Comparison of ENCODE assay signal across 8 cellular contexts in genomic region chr1:196372896-196373536, GRCh38.
DNase-seq lines count a peak whose midpoint lies in the region; ATAC-seq and TF ChIP-seq lines count a peak whose summit lies in the region.

No MANE protein-coding gene starts in this region.

- in situ Hi-C loops in T47D (cut with HindIII; ENCODE audit: low pct_unique_long_range_greater_than_20kb, low sequenced_read_pairs) = no loop called here

- H3K4me3 ChIP-seq in HCT116 (replicated peaks in 1 of 2; ENCODE audit: low read depth in 1 of 2, low read length in 2 of 2) (no peak overlapping the region), MM.1S (ENCODE audit: low read length) (no peak overlapping the region)

- H2AFZ ChIP-seq in HCT116 (ENCODE audit: low read depth, low read length, poor library complexity, severe bottlenecking) (peak overlapping the region; percentile 96), MM.1S (ENCODE audit: low read length) (no peak overlapping the region)

- H3K9ac ChIP-seq in HCT116 (ENCODE audit: low read length) (no peak overlapping the region), MM.1S (ENCODE audit: low read length) (no peak overlapping the region)

- no peaks in the 10 kb centered on the region for H3K79me2 ChIP-seq in HCT116 (ENCODE audit: insufficient read depth, low read length)
- H3K79me2 ChIP-seq in MM.1S (ENCODE audit: low read length) = no peaks in the 10 kb centered on the region

- H3K27me3 ChIP-seq in HCT116 (ENCODE audit: insufficient read depth, low read length) (no peaks in the 10 kb centered on the region), MM.1S (replicated peaks; ENCODE audit: insufficient read depth, low read length) (no peaks in the 10 kb centered on the region)

- intact Hi-C loops in HCT116 (cut with micrococcal nuclease) = no loop called here

- no peaks in the 10 kb centered on the region for H3K9me3 Mint-ChIP-seq in neural crest cell
- H3K9me3 Mint-ChIP-seq in activated naive CD4-positive, alpha-beta T cell treated with anti-CD3 and anti-CD28 coated beads, Interleukin-2, amount 50 U/mL, for 72 hours = no peaks in the 10 kb centered on the region

- no peak overlapping the region for H3K4me3 Mint-ChIP-seq in neural crest cell

- peak; percentile 27; the same call in 1 of the 2 replicates for TF ChIP-seq RAD21 in HCT116 (IDR thresholded peaks at IDR 0.05; ENCODE audit: low read depth)

- H3K9me2 ChIP-seq in HCT116 (ENCODE audit: insufficient read depth) (no peaks in the 10 kb centered on the region), MM.1S (replicated peaks; ENCODE audit: insufficient read depth, low read length) (no peaks in the 10 kb centered on the region)

- no peaks in the 10 kb centered on the region for H3K36me3 Mint-ChIP-seq in neural crest cell (ENCODE audit: low read depth)
- H3K36me3 Mint-ChIP-seq in activated naive CD4-positive, alpha-beta T cell treated with anti-CD3 and anti-CD28 coated beads, Interleukin-2, amount 50 U/mL, for 72 hours = no peaks in the 10 kb centered on the region

- ATAC-seq in HCT116 = peak; percentile 63; the same call in 1 of the 2 replicates
- no peak for ATAC-seq in activated naive CD4-positive, alpha-beta T cell treated with anti-CD3 and anti-CD28 coated beads, Interleukin-2, amount 50 U/mL, for 72 hours

- RAD21 ChIA-PET in HCT116 (lab: Charles Lee; ENCODE audit: low non-redundant PET in 1 of 2, low total read pairs in 2 of 2, uncharacterized antibody in 2 of 2, unreplicated experiment in 2 of 2) = no interaction called here

- no peak for TF ChIP-seq POLR2A in HCT116 (IDR thresholded peaks at IDR 0.05; ENCODE audit: borderline replicate concordance, extremely low read depth, insufficient read depth, insufficient read length)

- H3K27ac ChIP-seq in HCT116 (ENCODE audit: low read depth, low read length) = no peak overlapping the region
- no peak overlapping the region for H3K27ac ChIP-seq in MM.1S (ENCODE audit: low read length)

- H3K36me3 ChIP-seq in HCT116 (ENCODE audit: control insufficient read depth in 1 of 2, insufficient read depth in 2 of 2, low read length in 2 of 2) (no peaks in the 10 kb centered on the region), MM.1S (replicated peaks; ENCODE audit: insufficient read depth, low read length) (no peaks in the 10 kb centered on the region)

- no peaks in the 10 kb centered on the region for H3F3A ChIP-seq in MM.1S (ENCODE audit: insufficient read depth, low read length)

- H4K20me1 ChIP-seq in HCT116 (ENCODE audit: insufficient read depth) (no peaks in the 10 kb centered on the region), MM.1S (ENCODE audit: insufficient read depth, low read length) (no peaks in the 10 kb centered on the region)

- H3K4me1 ChIP-seq in HCT116 (ENCODE audit: control insufficient read depth in 1 of 2, insufficient read depth in 2 of 2, low read length in 2 of 2) = no peaks in the 10 kb centered on the region
- H3K4me1 ChIP-seq in MM.1S (ENCODE audit: low read length) = no peaks in the 10 kb centered on the region

- CTCF ChIA-PET in HCT116 (lab: Charles Lee) = interaction anchor here (0.6 to 2.6 kb wide), 8 partner anchors 8 to 140 kb away, joined by 3 to 11 read pairs (median 4); no protein-coding TSS in a partner anchor

- H3K4me2 ChIP-seq in HCT116 (ENCODE audit: low read length) = no peak overlapping the region
- H3K4me2 ChIP-seq in MM.1S (ENCODE audit: low read depth, low read length) = no peak overlapping the region

- H3K9me3 ChIP-seq in HCT116 (ENCODE audit: control insufficient read depth in 1 of 2, insufficient read depth in 1 of 2, low read depth in 1 of 2, low read length in 2 of 2) (no peaks in the 10 kb centered on the region), MM.1S (replicated peaks; ENCODE audit: insufficient read depth, low read length) (no peaks in the 10 kb centered on the region)

- TF ChIP-seq CTCF in HCT116 (IDR thresholded peaks at IDR 0.05 in 2 of 3, conservative IDR thresholded peaks at IDR 0.05 in 1 of 3; ENCODE audit: borderline replicate concordance in 1 of 3, insufficient read depth in 1 of 3, low read depth in 2 of 3, low read length in 2 of 3) (peak in 2 of 3 experiments; percentile 26 to 40; a peak in 4 of 6 replicates), MM.1S (IDR thresholded peaks at IDR 0.05; ENCODE audit: low read length) (peak; percentile 61), neural crest cell (conservative IDR thresholded peaks at IDR 0.05) (peak; percentile 74)

- H3K27ac Mint-ChIP-seq in neural crest cell (ENCODE audit: unreplicated experiment) = no peak overlapping the region
- H3K27ac Mint-ChIP-seq in activated naive CD4-positive, alpha-beta T cell treated with anti-CD3 and anti-CD28 coated beads, Interleukin-2, amount 50 U/mL, for 72 hours = no peak overlapping the region

- BruUV-seq in HCT116 (replicated peaks; lab: Mats Ljungman, UMichigan) = no TSS peak

- DNase-seq in NOMO-1 (lab: John Stamatoyannopoulos, UW; ENCODE audit: unreplicated experiment in 2 of 2) = peak; percentile 15 to 28
- DNase-seq in NOMO-1 treated with dmso at 0.1 percent for 144 hours (lab: John Stamatoyannopoulos, UW; ENCODE audit: unreplicated experiment) = no peak
- peak; percentile 34 for DNase-seq in HCT116 (ENCODE audit: low read depth, low spot score)
- DNase-seq in MM.1S = peak; percentile 57
- peak; percentile 35 to 64 for DNase-seq in T47D (ENCODE audit: low read depth in 1 of 2, low spot score in 1 of 2)
- DNase-seq in neural crest cell (ENCODE audit: low read depth, low spot score) = no peak
- no peak for DNase-seq in NCI-H187 (lab: John Stamatoyannopoulos, UW)
- no peak for DNase-seq in activated naive CD4-positive, alpha-beta T cell treated with anti-CD3 and anti-CD28 coated beads, Interleukin-2, amount 50 U/mL, for 72 hours (ENCODE audit: low spot score in 2 of 2)

- no peaks in the 10 kb centered on the region for H3K27me3 Mint-ChIP-seq in neural crest cell (ENCODE audit: low read depth)

- POLR2A ChIA-PET in HCT116 (lab: Charles Lee) = no interaction called here

- no peaks in the 10 kb centered on the region for H3K4me1 Mint-ChIP-seq in neural crest cell

TF ChIP-seq in HCT116, 20 proteins besides CTCF, POLR2A, EP300 and RAD21 (continues in another document):
- TF ChIP-seq ZFX (IDR thresholded peaks at IDR 0.05) = no peak
- TF ChIP-seq, protein P1, sequence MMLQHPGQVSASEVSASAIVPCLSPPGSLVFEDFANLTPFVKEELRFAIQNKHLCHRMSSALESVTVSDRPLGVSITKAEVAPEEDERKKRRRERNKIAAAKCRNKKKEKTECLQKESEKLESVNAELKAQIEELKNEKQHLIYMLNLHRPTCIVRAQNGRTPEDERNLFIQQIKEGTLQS (IDR thresholded peaks at IDR 0.05) = no peak
- TF ChIP-seq FOSL1 (IDR thresholded peaks at IDR 0.05; ENCODE audit: low read depth) = no peak
- TF ChIP-seq EGR1 (IDR thresholded peaks at IDR 0.05; ENCODE audit: low read depth) = no peak
- TF ChIP-seq, protein P2, sequence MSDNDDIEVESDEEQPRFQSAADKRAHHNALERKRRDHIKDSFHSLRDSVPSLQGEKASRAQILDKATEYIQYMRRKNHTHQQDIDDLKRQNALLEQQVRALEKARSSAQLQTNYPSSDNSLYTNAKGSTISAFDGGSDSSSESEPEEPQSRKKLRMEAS (IDR thresholded peaks at IDR 0.05) = no peak
- TF ChIP-seq, protein P3, sequence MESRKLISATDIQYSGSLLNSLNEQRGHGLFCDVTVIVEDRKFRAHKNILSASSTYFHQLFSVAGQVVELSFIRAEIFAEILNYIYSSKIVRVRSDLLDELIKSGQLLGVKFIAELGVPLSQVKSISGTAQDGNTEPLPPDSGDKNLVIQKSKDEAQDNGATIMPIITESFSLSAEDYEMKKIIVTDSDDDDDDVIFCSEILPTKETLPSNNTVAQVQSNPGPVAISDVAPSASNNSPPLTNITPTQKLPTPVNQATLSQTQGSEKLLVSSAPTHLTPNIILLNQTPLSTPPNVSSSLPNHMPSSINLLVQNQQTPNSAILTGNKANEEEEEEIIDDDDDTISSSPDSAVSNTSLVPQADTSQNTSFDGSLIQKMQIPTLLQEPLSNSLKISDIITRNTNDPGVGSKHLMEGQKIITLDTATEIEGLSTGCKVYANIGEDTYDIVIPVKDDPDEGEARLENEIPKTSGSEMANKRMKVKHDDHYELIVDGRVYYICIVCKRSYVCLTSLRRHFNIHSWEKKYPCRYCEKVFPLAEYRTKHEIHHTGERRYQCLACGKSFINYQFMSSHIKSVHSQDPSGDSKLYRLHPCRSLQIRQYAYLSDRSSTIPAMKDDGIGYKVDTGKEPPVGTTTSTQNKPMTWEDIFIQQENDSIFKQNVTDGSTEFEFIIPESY (IDR thresholded peaks at IDR 0.05; ENCODE audit: extremely low read depth, insufficient replicate concordance, low read length) = no peak
- TF ChIP-seq SIN3A (IDR thresholded peaks at IDR 0.05; ENCODE audit: low read depth) = no peak
- TF ChIP-seq CBX3 (IDR thresholded peaks at IDR 0.05; ENCODE audit: low read depth) = no peak
- no peak for TF ChIP-seq SRF (IDR thresholded peaks at IDR 0.05; ENCODE audit: low read depth)
- no peak for TF ChIP-seq JUND (IDR thresholded peaks at IDR 0.05)
- TF ChIP-seq EZH2phosphoT487 (IDR thresholded peaks at IDR 0.05; ENCODE audit: borderline replicate concordance) = no peak
- TF ChIP-seq TCF7L2 (IDR thresholded peaks at IDR 0.05; ENCODE audit: borderline replicate concordance, extremely low read depth, insufficient read depth, insufficient read length) = no peak
- no peak for TF ChIP-seq POLR2AphosphoS5 (IDR thresholded peaks at IDR 0.05; ENCODE audit: low read depth, low read length)
- TF ChIP-seq SP1 (IDR thresholded peaks at IDR 0.05; ENCODE audit: low read depth) = no peak
- no peak for TF ChIP-seq EZH2 (IDR thresholded peaks at IDR 0.05)
- no peak for TF ChIP-seq ZNF274 (IDR thresholded peaks at IDR 0.05; ENCODE audit: low read depth, low read length)
- no peak for TF ChIP-seq ELF1 (IDR thresholded peaks at IDR 0.05; ENCODE audit: borderline replicate concordance, low read depth)
- TF ChIP-seq YY1 (IDR thresholded peaks at IDR 0.05; ENCODE audit: extremely low read depth, insufficient replicate concordance, low read depth, low read length) = no peak

Comparison
In these comparisons a context has a peak if more than half of its experiments do, and no peak if none do; other contexts are left out.
1. DNase-seq: peak in NOMO-1 (2 of 2), HCT116 (single experiment), MM.1S (single experiment) and T47D (2 of 2); none in NOMO-1 treated with dmso at 0.1 percent for 144 hours (single experiment), neural crest cell (single experiment), NCI-H187 (0 of 2) and activated naive CD4-positive, alpha-beta T cell treated with anti-CD3 and anti-CD28 coated beads, Interleukin-2, amount 50 U/mL, for 72 hours (0 of 2).
2. Peak in every context shown above with its lines, with median percentiles within 50 percentile points of each other: CTCF ChIP-seq.